Comparison of ENCODE assay signal across 18 cellular contexts in the genomic region with DNA sequence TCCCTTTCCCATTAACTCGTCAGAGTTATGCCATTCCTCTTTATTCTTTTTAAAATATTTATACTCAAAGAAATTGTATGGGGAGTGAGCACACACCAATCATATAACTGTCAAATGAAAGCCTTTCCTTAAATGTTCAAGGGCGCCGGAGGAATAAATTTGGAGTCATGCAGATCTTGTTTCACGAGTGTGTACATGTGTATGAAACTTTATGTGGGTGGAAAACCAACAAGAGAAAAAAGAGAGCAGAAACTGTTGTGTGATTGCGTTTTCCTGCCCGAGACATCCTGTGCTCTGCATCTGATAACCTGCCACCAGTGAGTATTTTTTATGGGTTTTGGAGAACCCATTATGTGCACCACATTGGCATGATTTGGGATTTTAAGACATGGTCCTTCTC.
"Had no signal": no experiment of that assay in that cellular context is flagged by ENCODE, and none has a peak within 500 bp of the region (broad histone marks: within the 10 kb centered on the region; RNA-seq: fewer than 3 reads in every experiment).

No MANE protein-coding gene starts in this region.

- DNase-seq: effector CD8-positive, alpha-beta T cell; left ventricle myocardium superior; mesenchymal stem cell; naive B cell; posterior cingulate gyrus; sigmoid colon; stimulated activated CD4-positive, alpha-beta T cell treated with anti-CD3 and anti-CD28 coated beads, Interleukin-2, amount 100 ng/mL, for 24 hours; stimulated activated CD4-positive, alpha-beta T cell treated with anti-CD3 and anti-CD28 coated beads, Interleukin-4, amount 100 ng/mL, for 4 hours; stimulated activated naive B cell treated with anti-CD40 and anti-IgM and Interleukin-4, amounts not matched to agents 10 μg/mL and 1 μg/mL and 100 μg/mL, for 72 hours; stimulated activated naive CD8-positive, alpha-beta T cell treated with anti-CD3 and anti-CD28 coated beads, Interleukin-15, amount 100 ng/mL, for 72 hours had no signal

- H3K27me3 ChIP-seq: esophagus muscularis mucosa, neutrophil, right atrium auricular region, sigmoid colon, transverse colon had no signal

- H3K4me3 Mint-ChIP-seq: nephron; stimulated activated naive B cell treated with anti-CD40 and anti-IgM and Interleukin-4, amounts not matched to agents 10 μg/mL and 1 μg/mL and 100 μg/mL, for 72 hours; stimulated activated naive CD8-positive, alpha-beta T cell treated with anti-CD3 and anti-CD28 coated beads, Interleukin-15, amount 100 ng/mL, for 72 hours had no signal

- H3K27ac Mint-ChIP-seq: nephron had no signal

- ATAC-seq: left ventricle myocardium superior; stimulated activated naive B cell treated with anti-CD40 and anti-IgM and Interleukin-4, amounts not matched to agents 10 μg/mL and 1 μg/mL and 100 μg/mL, for 72 hours; stimulated activated naive CD8-positive, alpha-beta T cell treated with anti-CD3 and anti-CD28 coated beads, Interleukin-15, amount 100 ng/mL, for 72 hours had no signal

- H3K27ac ChIP-seq: coronary artery, esophagus muscularis mucosa, neutrophil, right atrium auricular region, sigmoid colon, thoracic aorta, transverse colon had no signal

- H3K4me1 ChIP-seq: esophagus muscularis mucosa, right atrium auricular region, sigmoid colon had no signal

- H3K4me3 ChIP-seq: coronary artery, esophagus muscularis mucosa, lung, right atrium auricular region, sigmoid colon, thoracic aorta, transverse colon had no signal

- H3K9me3 ChIP-seq: neutrophil had no signal

- H3K36me3 ChIP-seq: esophagus muscularis mucosa, neutrophil, right atrium auricular region, sigmoid colon, thoracic aorta, transverse colon had no signal
